ENCODE assay signal across 12 cellular contexts in the genomic region with DNA sequence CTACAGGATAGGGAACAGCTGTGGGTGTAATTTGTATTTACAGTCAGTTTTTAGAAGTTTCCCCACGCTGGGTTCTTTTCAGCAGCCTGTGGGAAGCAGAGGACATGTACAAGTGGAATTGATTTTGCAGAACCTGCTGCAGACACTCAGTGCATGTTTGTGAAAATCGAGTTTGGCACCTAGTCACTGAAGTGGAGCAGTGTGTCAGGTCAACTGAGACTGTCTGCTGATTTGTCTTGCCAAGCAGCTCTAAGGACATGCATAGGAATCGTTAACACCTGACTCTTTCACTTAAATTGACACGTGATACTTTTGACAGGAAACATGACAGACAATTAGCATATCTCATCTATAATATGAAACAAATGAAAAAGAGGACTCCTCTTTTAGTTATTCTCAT.
DNase-seq lines count a peak whose midpoint lies in the region; ATAC-seq and TF ChIP-seq lines count a peak whose summit lies in the region.
"Had no signal": no experiment of that assay in that cellular context is flagged by ENCODE, and none has a peak within 500 bp of the region (broad histone marks: within the 10 kb centered on the region; RNA-seq: fewer than 3 reads in every experiment).

No MANE protein-coding gene starts in this region.

- no peak overlapping the region for H2BK15ac ChIP-seq in neuronal stem cell (ENCODE audit: low read length)

- no peak overlapping the region for H3K18ac ChIP-seq in neuronal stem cell (ENCODE audit: low read length)

- H3K27me3 Mint-ChIP-seq in activated T-cell treated with anti-CD3 and anti-CD28 coated beads, Interleukin-2, amount 50 U/mL, for 4 hours (ENCODE audit: low read depth), result no peaks in the 10 kb centered on the region

- H3K4me2 ChIP-seq in MM.1S (ENCODE audit: low read depth, low read length) (peak overlapping the region; percentile 15; the same call in 1 of the 2 replicates), neuronal stem cell (ENCODE audit: insufficient read depth, low read length, poor library complexity, severe bottlenecking) (no peak overlapping the region)

- no peak overlapping the region for H2AK5ac ChIP-seq in neuronal stem cell (ENCODE audit: low read depth, low read length)

- no peaks in the 10 kb centered on the region for H3F3A ChIP-seq in MM.1S (ENCODE audit: insufficient read depth, low read length)

- no peak overlapping the region for H3K4me3 Mint-ChIP-seq in activated T-cell treated with anti-CD3 and anti-CD28 coated beads, Interleukin-2, amount 50 U/mL, for 4 hours
- H3K4me3 Mint-ChIP-seq: CD8-positive, alpha-beta T cell; H9 had no signal

- H2BK5ac ChIP-seq in neuronal stem cell (ENCODE audit: low read length), result no peak overlapping the region

- H3K36me3 Mint-ChIP-seq in activated T-cell treated with anti-CD3 and anti-CD28 coated beads, Interleukin-2, amount 50 U/mL, for 4 hours (ENCODE audit: insufficient read depth), result no peaks in the 10 kb centered on the region
- H3K36me3 Mint-ChIP-seq: CD8-positive, alpha-beta T cell had no signal

- H4K20me1 ChIP-seq in MM.1S (ENCODE audit: insufficient read depth, low read length), result no peaks in the 10 kb centered on the region

- no peak overlapping the region; the same call in 1 of the 2 replicates for H3K27ac ChIP-seq in MM.1S (ENCODE audit: low read length)
- H3K27ac ChIP-seq in neuronal stem cell (replicated peaks; ENCODE audit: low read length), result no peak overlapping the region

- H3K36me3 ChIP-seq in MM.1S (replicated peaks; ENCODE audit: insufficient read depth, low read length) (no peaks in the 10 kb centered on the region), neuronal stem cell (replicated peaks in 1 of 2; ENCODE audit: control insufficient read depth in 2 of 2, insufficient read depth in 2 of 2, low read length in 2 of 2) (no peaks in the 10 kb centered on the region)

- H3K4me1 Mint-ChIP-seq in activated T-cell treated with anti-CD3 and anti-CD28 coated beads, Interleukin-2, amount 50 U/mL, for 4 hours (ENCODE audit: low read depth), result no peaks in the 10 kb centered on the region
- H3K4me1 Mint-ChIP-seq: H9 had no signal

- H3K79me1 ChIP-seq in neuronal stem cell (ENCODE audit: low read depth, low read length), result no peaks in the 10 kb centered on the region

- H4K8ac ChIP-seq in neuronal stem cell (ENCODE audit: low read depth, low read length), result no peak overlapping the region

- no peaks in the 10 kb centered on the region for H3K9me2 ChIP-seq in MM.1S (replicated peaks; ENCODE audit: insufficient read depth, low read length)

- peak overlapping the region; percentile 54 for H2AFZ ChIP-seq in MM.1S (ENCODE audit: low read length)
- H2AFZ ChIP-seq in neuronal stem cell (ENCODE audit: low read length), result peak overlapping the region; percentile 41

- no peaks in the 10 kb centered on the region for H3K27me3 ChIP-seq in MM.1S (replicated peaks; ENCODE audit: insufficient read depth, low read length)
- no peaks in the 10 kb centered on the region for H3K27me3 ChIP-seq in neuronal stem cell (ENCODE audit: control insufficient read depth in 3 of 3, insufficient read depth in 3 of 3, low read depth in 1 of 3, low read length in 3 of 3)

- H3K9ac ChIP-seq in MM.1S (ENCODE audit: low read length) (no peak overlapping the region), neuronal stem cell (ENCODE audit: low read depth, low read length, poor library complexity) (no peak overlapping the region)

- in situ Hi-C loops in G401 (cut with HindIII; ENCODE audit: low sequenced_read_pairs), result no loop called here

- no peak overlapping the region for H2BK120ac ChIP-seq in neuronal stem cell (ENCODE audit: low read depth, low read length)

- H3K79me2 ChIP-seq in MM.1S (ENCODE audit: low read length), result no peaks in the 10 kb centered on the region

- 0 out of 2 replicates have a peak overlapping the region, but pooled peaks have one; percentile 8 for H3K4me3 ChIP-seq in MM.1S (ENCODE audit: low read length)
- H3K4me3 ChIP-seq in neuronal stem cell (ENCODE audit: low read length in 2 of 2), result no peak overlapping the region

- H3K9me3 Mint-ChIP-seq in activated T-cell treated with anti-CD3 and anti-CD28 coated beads, Interleukin-2, amount 50 U/mL, for 4 hours, result peaks cover 6% of the 10 kb centered on the region

- DNase-seq in G401 (ENCODE audit: low spot score) (peak; percentile 27), MM.1S (peak; percentile 26), cerebellar cortex (ENCODE audit: low spot score) (peak; percentile 15), neuronal stem cell (ENCODE audit: low spot score) (no peak), GM19240 (ENCODE audit: insufficient read length, low spot score) (no peak)
- DNase-seq in activated T-cell treated with anti-CD3 and anti-CD28 coated beads, Interleukin-2, amount 50 U/mL, for 4 hours, result no peak
- DNase-seq: CD8-positive, alpha-beta T cell; H9; NCI-H1436; NCI-H2081 treated with DMSO at 0.1 percent for 48 hours had no signal

- H2BK12ac ChIP-seq in neuronal stem cell (ENCODE audit: low read length), result no peak overlapping the region

- no peak overlapping the region for H3K14ac ChIP-seq in neuronal stem cell (ENCODE audit: low read length)

- TF ChIP-seq CTCF in MM.1S (IDR thresholded peaks at IDR 0.05; ENCODE audit: low read length), result no peak

- no peaks in the 10 kb centered on the region; the same call in 1 of the 2 replicates for H3K4me1 ChIP-seq in MM.1S (ENCODE audit: low read length)
- no peaks in the 10 kb centered on the region for H3K4me1 ChIP-seq in neuronal stem cell (ENCODE audit: control insufficient read depth in 2 of 2, insufficient read depth in 1 of 2, low read depth in 1 of 2, low read length in 2 of 2)

- H3K23ac ChIP-seq in neuronal stem cell (ENCODE audit: low read depth, low read length, poor library complexity), result no peak overlapping the region

- no CpG with 5 or more reads among the region's 4 CpGs for WGBS in neuronal stem cell (ENCODE audit: extremely low coverage in 2 of 2, insufficient read length in 2 of 2, insufficient replicate concordance in 1 of 2), 2 donors

- H4K91ac ChIP-seq in neuronal stem cell (ENCODE audit: low read depth, low read length, poor library complexity), result no peak overlapping the region

- no peaks in the 10 kb centered on the region for H3K9me3 ChIP-seq in MM.1S (replicated peaks; ENCODE audit: insufficient read depth, low read length)
- H3K9me3 ChIP-seq in neuronal stem cell (replicated peaks in 1 of 2; ENCODE audit: control insufficient read depth in 2 of 2, insufficient read depth in 1 of 2, low read depth in 1 of 2, low read length in 2 of 2), result peaks cover 0 to 2% of the 10 kb centered on the region in 2 donors

- no peak overlapping the region for H3K4ac ChIP-seq in neuronal stem cell (ENCODE audit: low read length)

- ATAC-seq in activated T-cell treated with anti-CD3 and anti-CD28 coated beads, Interleukin-2, amount 50 U/mL, for 4 hours, result no peak
- ATAC-seq in HG02852 (IDR thresholded peaks at IDR 0.05; ENCODE audit: unreplicated experiment), result no peak
- ATAC-seq in GM21515 (IDR thresholded peaks at IDR 0.05; ENCODE audit: unreplicated experiment), result no peak
- ATAC-seq: CD8-positive, alpha-beta T cell had no signal

Comparison
In these comparisons a context has a peak if more than half of its experiments do, and no peak if none do; other contexts are left out.
1. DNase-seq: peak in G401 (single experiment), MM.1S (single experiment) and cerebellar cortex (single experiment); none in neuronal stem cell (single experiment), activated T-cell treated with anti-CD3 and anti-CD28 coated beads, Interleukin-2, amount 50 U/mL, for 4 hours (single experiment) and GM19240 (single experiment).